In genomic region chr17:27458524-27458908, GRCh38 we compare ENCODE assay signal across 8 cellular contexts. TPM values are rescaled to one million over a fixed set of nuclear protein-coding genes. Genes with fewer than 3 reads are reported as not detected.
DNase-seq lines count a peak whose midpoint lies in the region; ATAC-seq and TF ChIP-seq lines count a peak whose summit lies in the region.

No MANE protein-coding gene starts in this region.

- H3K36me3 Mint-ChIP-seq in activated T-cell treated with anti-CD3 and anti-CD28 coated beads, Interleukin-2, amount 50 U/mL, for 72 hours (ENCODE audit: insufficient read depth in 2 of 2) = peaks cover 5 to 18% of the 10 kb centered on the region in 2 donors
- peaks cover 22% of the 10 kb centered on the region for H3K36me3 Mint-ChIP-seq in activated T-helper 2 cell treated with anti-CD3 and anti-CD28 coated beads, Interferon-gamma antibody, Interleukin-2, Interleukin-4, amounts not matched to agents 10 μg/mL and 5 μg/mL and 100 μg/mL, durations not matched to agents 14 hours and 24 hours and 36 hours (ENCODE audit: low read depth)
- H3K36me3 Mint-ChIP-seq in stimulated activated naive B cell treated with anti-CD40 and anti-IgM and Interleukin-4, amounts not matched to agents 10 μg/mL and 1 μg/mL and 100 μg/mL, for 72 hours = peaks cover 0 to 9% of the 10 kb centered on the region in 2 donors

- no peaks in the 10 kb centered on the region for H3K27me3 Mint-ChIP-seq in activated T-cell treated with anti-CD3 and anti-CD28 coated beads, Interleukin-2, amount 50 U/mL, for 72 hours (ENCODE audit: low read depth)
- H3K27me3 Mint-ChIP-seq in activated T-helper 2 cell treated with anti-CD3 and anti-CD28 coated beads, Interferon-gamma antibody, Interleukin-2, Interleukin-4, amounts not matched to agents 10 μg/mL and 5 μg/mL and 100 μg/mL, durations not matched to agents 14 hours and 24 hours and 36 hours (ENCODE audit: low read depth) = peaks cover 9% of the 10 kb centered on the region
- H3K27me3 Mint-ChIP-seq in stimulated activated naive B cell treated with anti-CD40 and anti-IgM and Interleukin-4, amounts not matched to agents 10 μg/mL and 1 μg/mL and 100 μg/mL, for 72 hours = no peaks in the 10 kb centered on the region

- no peaks in the 10 kb centered on the region for H3K36me3 ChIP-seq in iPS-18a (ENCODE audit: control insufficient read depth, low read depth, low read length)
- no peaks in the 10 kb centered on the region for H3K36me3 ChIP-seq in tibial nerve

- TF ChIP-seq POLR2A in tibial nerve (IDR thresholded peaks at IDR 0.05) = no peak

- H3K27ac ChIP-seq in iPS-18a (ENCODE audit: low read length) (no peak overlapping the region), tibial nerve (peak overlapping the region in 3 of 4 donors; percentile 92 to 95 (median 94))

- H3K4me3 ChIP-seq in iPS-18a (ENCODE audit: low read length) (peak overlapping the region; percentile 72), tibial nerve (peak overlapping the region in 2 of 4 donors; percentile 92 to 95)

- TF ChIP-seq EP300 in tibial nerve (IDR thresholded peaks at IDR 0.05) = no peak

- H3K9me3 Mint-ChIP-seq in activated T-cell treated with anti-CD3 and anti-CD28 coated beads, Interleukin-2, amount 50 U/mL, for 72 hours = no peaks in the 10 kb centered on the region
- no peaks in the 10 kb centered on the region for H3K9me3 Mint-ChIP-seq in activated T-helper 2 cell treated with anti-CD3 and anti-CD28 coated beads, Interferon-gamma antibody, Interleukin-2, Interleukin-4, amounts not matched to agents 10 μg/mL and 5 μg/mL and 100 μg/mL, durations not matched to agents 14 hours and 24 hours and 36 hours
- no peaks in the 10 kb centered on the region for H3K9me3 Mint-ChIP-seq in stimulated activated naive B cell treated with anti-CD40 and anti-IgM and Interleukin-4, amounts not matched to agents 10 μg/mL and 1 μg/mL and 100 μg/mL, for 72 hours

- H3K4me1 Mint-ChIP-seq in activated T-cell treated with anti-CD3 and anti-CD28 coated beads, Interleukin-2, amount 50 U/mL, for 72 hours (ENCODE audit: low read depth) = peaks cover 70% of the 10 kb centered on the region
- H3K4me1 Mint-ChIP-seq in activated T-helper 2 cell treated with anti-CD3 and anti-CD28 coated beads, Interferon-gamma antibody, Interleukin-2, Interleukin-4, amounts not matched to agents 10 μg/mL and 5 μg/mL and 100 μg/mL, durations not matched to agents 14 hours and 24 hours and 36 hours (ENCODE audit: low read depth) = peaks cover 53% of the 10 kb centered on the region
- H3K4me1 Mint-ChIP-seq in stimulated activated naive B cell treated with anti-CD40 and anti-IgM and Interleukin-4, amounts not matched to agents 10 μg/mL and 1 μg/mL and 100 μg/mL, for 72 hours = peaks cover 35 to 43% of the 10 kb centered on the region in 2 donors

- H3K4me1 ChIP-seq in iPS-18a (ENCODE audit: control insufficient read depth, low read depth, low read length) (peaks cover 27% of the 10 kb centered on the region), tibial nerve (peaks cover 0 to 54% (median 25%) of the 10 kb centered on the region in 4 donors)

- no peak for TF ChIP-seq CTCF in tibial nerve (IDR thresholded peaks at IDR 0.05)

- WGBS in tibial nerve, 2 donors = 26 to 34% methylated on average over 5 to 6 of the region's 6 CpGs

- intact Hi-C loops in activated T-helper 2 cell treated with anti-CD3 and anti-CD28 coated beads, Interferon-gamma antibody, Interleukin-2, Interleukin-4, amounts not matched to agents 10 μg/mL and 5 μg/mL and 100 μg/mL, durations not matched to agents 14 hours and 24 hours and 36 hours (cut with micrococcal nuclease) = loop anchor here (10.0 kb wide), 1 partner anchor 74 kb away; no protein-coding TSS in a partner anchor
- intact Hi-C loops in left cardiac atrium (cut with DNase I) = loop anchor here (5.0 kb wide), 1 partner anchor 139 kb away; no protein-coding TSS in a partner anchor

- no peak overlapping the region for H3K27ac Mint-ChIP-seq in activated T-cell treated with anti-CD3 and anti-CD28 coated beads, Interleukin-2, amount 50 U/mL, for 72 hours
- H3K27ac Mint-ChIP-seq in activated T-helper 2 cell treated with anti-CD3 and anti-CD28 coated beads, Interferon-gamma antibody, Interleukin-2, Interleukin-4, amounts not matched to agents 10 μg/mL and 5 μg/mL and 100 μg/mL, durations not matched to agents 14 hours and 24 hours and 36 hours = no peak overlapping the region
- no peak overlapping the region for H3K27ac Mint-ChIP-seq in stimulated activated naive B cell treated with anti-CD40 and anti-IgM and Interleukin-4, amounts not matched to agents 10 μg/mL and 1 μg/mL and 100 μg/mL, for 72 hours

- H3K27me3 ChIP-seq in iPS-18a (ENCODE audit: control insufficient read depth, insufficient read depth, low read length) (peaks cover 22% of the 10 kb centered on the region), tibial nerve (no peaks in the 10 kb centered on the region)

- H3K9ac ChIP-seq in iPS-18a (ENCODE audit: low read length) = no peak overlapping the region

- no peak for DNase-seq in activated T-cell treated with anti-CD3 and anti-CD28 coated beads, Interleukin-2, amount 50 U/mL, for 72 hours
- no peak for DNase-seq in activated T-cell treated with anti-CD3 and anti-CD28 coated beads, Interleukin-2, amount 50 U/mL, for 1 hour
- no peak for DNase-seq in activated T-helper 2 cell treated with anti-CD3 and anti-CD28 coated beads, Interferon-gamma antibody, Interleukin-2, Interleukin-4, amounts not matched to agents 10 μg/mL and 5 μg/mL and 100 μg/mL, durations not matched to agents 14 hours and 24 hours and 36 hours (ENCODE audit: low spot score)
- no peak for DNase-seq in tibial nerve (ENCODE audit: low spot score in 2 of 2)
- no peak for DNase-seq in amniotic stem cell (lab: John Stamatoyannopoulos, UW)
- no peak for DNase-seq in left cardiac atrium
- DNase-seq in stimulated activated naive B cell treated with anti-CD40 and anti-IgM and Interleukin-4, amounts not matched to agents 10 μg/mL and 1 μg/mL and 100 μg/mL, for 72 hours = no peak

- ATAC-seq in activated T-cell treated with anti-CD3 and anti-CD28 coated beads, Interleukin-2, amount 50 U/mL, for 72 hours (replicated peaks in 1 of 2) = no peak
- ATAC-seq in left cardiac atrium = no peak
- ATAC-seq in stimulated activated naive B cell treated with anti-CD40 and anti-IgM and Interleukin-4, amounts not matched to agents 10 μg/mL and 1 μg/mL and 100 μg/mL, for 72 hours (replicated peaks) = no peak

- no peaks in the 10 kb centered on the region for H3K9me3 ChIP-seq in iPS-18a (ENCODE audit: control insufficient read depth, low read depth, low read length)
- H3K9me3 ChIP-seq in tibial nerve = no peaks in the 10 kb centered on the region

- peak overlapping the region; percentile 96 to 100 for H3K4me3 Mint-ChIP-seq in activated T-cell treated with anti-CD3 and anti-CD28 coated beads, Interleukin-2, amount 50 U/mL, for 72 hours
- peak overlapping the region; percentile 95 for H3K4me3 Mint-ChIP-seq in activated T-helper 2 cell treated with anti-CD3 and anti-CD28 coated beads, Interferon-gamma antibody, Interleukin-2, Interleukin-4, amounts not matched to agents 10 μg/mL and 5 μg/mL and 100 μg/mL, durations not matched to agents 14 hours and 24 hours and 36 hours (ENCODE audit: low read depth)
- H3K4me3 Mint-ChIP-seq in stimulated activated naive B cell treated with anti-CD40 and anti-IgM and Interleukin-4, amounts not matched to agents 10 μg/mL and 1 μg/mL and 100 μg/mL, for 72 hours = no peak overlapping the region

RNA-seq across cellular contexts. Expression of gene KSR1, which starts 2.3 kb away (rescaled TPM):
- total RNA-seq in activated T-cell treated with anti-CD3 and anti-CD28 coated beads, Interleukin-2, amount 50 U/mL, for 72 hours = 100 to 1,000 TPM; 191 to 296 TPM
- total RNA-seq in activated T-helper 2 cell treated with anti-CD3 and anti-CD28 coated beads, Interferon-gamma antibody, Interleukin-2, Interleukin-4, amounts not matched to agents 10 μg/mL and 5 μg/mL and 100 μg/mL, durations not matched to agents 14 hours and 24 hours and 36 hours = 96.5 and 101 TPM in 2 replicates
- 100 to 1,000 TPM in 1 of 4 donors, 10 to 100 TPM in 3; 45.1 to 110 (median 54.2) TPM for total RNA-seq in tibial nerve
- 10 to 100 TPM; 15.5 to 23.8 TPM for total RNA-seq in left cardiac atrium

Comparison
In these comparisons a context has a peak if more than half of its experiments do, and no peak if none do; other contexts are left out.
1. H3K4me3 Mint-ChIP-seq: peak in activated T-cell treated with anti-CD3 and anti-CD28 coated beads, Interleukin-2, amount 50 U/mL, for 72 hours (2 of 2) and activated T-helper 2 cell treated with anti-CD3 and anti-CD28 coated beads, Interferon-gamma antibody, Interleukin-2, Interleukin-4, amounts not matched to agents 10 μg/mL and 5 μg/mL and 100 μg/mL, durations not matched to agents 14 hours and 24 hours and 36 hours (single experiment); none in stimulated activated naive B cell treated with anti-CD40 and anti-IgM and Interleukin-4, amounts not matched to agents 10 μg/mL and 1 μg/mL and 100 μg/mL, for 72 hours (0 of 2).